ENCODE assay signal across 1 cellular context in the genomic region with DNA sequence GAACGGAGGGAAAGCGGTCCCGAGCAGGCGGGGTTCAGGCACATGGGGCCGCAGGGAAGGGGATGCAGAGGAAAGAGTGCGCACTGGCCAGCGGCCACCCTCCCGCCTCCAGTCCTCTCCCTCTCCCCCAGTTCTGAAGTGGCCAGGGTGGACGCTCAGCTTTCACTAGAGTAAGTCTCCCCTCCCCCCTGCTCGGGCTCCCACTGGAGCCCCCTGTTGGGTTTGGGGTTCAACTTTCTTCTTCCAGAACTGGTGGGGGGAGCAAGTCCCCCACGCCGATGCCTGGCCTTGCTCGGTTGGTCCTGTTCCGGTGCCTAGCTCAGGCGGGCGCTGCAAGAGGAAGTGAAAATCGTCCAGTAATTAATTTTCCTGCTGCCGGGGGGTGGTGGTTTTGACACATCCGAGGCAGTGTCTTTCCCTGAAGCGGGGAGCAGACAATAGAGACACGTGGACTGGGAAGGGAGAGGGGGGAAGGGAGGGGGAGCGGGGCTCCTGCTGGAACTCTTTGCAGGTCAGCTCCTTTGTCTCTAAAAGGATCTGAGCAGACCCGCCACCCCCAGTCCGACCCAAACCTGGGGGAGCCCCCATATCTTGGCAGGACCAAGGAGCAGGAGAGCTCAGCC.
TF ChIP-seq lines count a peak whose summit lies in the region.

No MANE protein-coding gene starts in this region.

TF ChIP-seq in SK-N-SH treated with all-trans-retinoic acid at 6 μM for 48 hours, 23 proteins besides CTCF, POLR2A, EP300 and RAD21 (continued from another document):
- TF ChIP-seq, protein P1, sequence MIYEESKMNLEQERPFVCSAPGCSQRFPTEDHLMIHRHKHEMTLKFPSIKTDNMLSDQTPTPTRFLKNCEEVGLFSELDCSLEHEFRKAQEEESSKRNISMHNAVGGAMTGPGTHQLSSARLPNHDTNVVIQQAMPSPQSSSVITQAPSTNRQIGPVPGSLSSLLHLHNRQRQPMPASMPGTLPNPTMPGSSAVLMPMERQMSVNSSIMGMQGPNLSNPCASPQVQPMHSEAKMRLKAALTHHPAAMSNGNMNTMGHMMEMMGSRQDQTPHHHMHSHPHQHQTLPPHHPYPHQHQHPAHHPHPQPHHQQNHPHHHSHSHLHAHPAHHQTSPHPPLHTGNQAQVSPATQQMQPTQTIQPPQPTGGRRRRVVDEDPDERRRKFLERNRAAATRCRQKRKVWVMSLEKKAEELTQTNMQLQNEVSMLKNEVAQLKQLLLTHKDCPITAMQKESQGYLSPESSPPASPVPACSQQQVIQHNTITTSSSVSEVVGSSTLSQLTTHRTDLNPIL (CRISPR knock-in tag; IDR thresholded peaks at IDR 0.05; ENCODE audit: low read depth), result no peak
- no peak for TF ChIP-seq ARNTL (CRISPR knock-in tag; IDR thresholded peaks at IDR 0.05; ENCODE audit: borderline replicate concordance, low read depth)
TF ChIP-seq in SK-N-SH treated with all-trans-retinoic acid at 6 μM for 48 hours: peak in this region for 0.
